ENCODE assay signal across 14 cellular contexts in the genomic region with DNA sequence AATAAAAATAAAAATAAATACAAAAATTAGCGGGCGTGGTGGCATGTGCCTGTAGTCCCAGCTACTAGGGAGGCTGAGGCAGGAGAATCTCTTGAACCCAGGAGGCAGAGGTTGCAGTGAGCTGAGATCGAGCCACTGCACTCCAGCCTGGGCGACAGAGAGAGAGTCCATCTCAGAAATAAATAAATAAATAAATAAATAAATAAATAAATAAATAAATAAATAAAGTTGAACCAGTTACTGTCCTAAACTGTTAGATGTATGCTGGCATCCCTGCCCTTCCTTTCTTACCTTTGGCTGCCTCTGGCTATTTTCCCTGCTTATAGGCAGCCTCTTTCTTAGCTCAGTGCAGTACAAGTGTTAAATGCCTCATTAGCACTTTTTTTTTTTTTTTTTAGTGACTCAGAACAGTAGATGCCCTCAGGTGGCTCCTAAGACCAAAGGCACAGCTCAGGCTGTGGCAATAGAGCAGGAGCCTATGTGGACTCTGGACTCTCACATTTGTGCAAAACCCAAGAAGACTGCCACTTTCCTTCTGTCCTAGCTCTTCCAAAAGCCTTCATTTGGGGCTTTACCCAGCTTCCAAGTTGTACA. TPM values are rescaled to one million over a fixed set of nuclear protein-coding genes. Genes with fewer than 3 reads are reported as not detected.
DNase-seq lines count a peak whose midpoint lies in the region; ATAC-seq, FAIRE-seq and TF ChIP-seq lines count a peak whose summit lies in the region.
"Not testable (repeated sequence)": the region's sequence is repeated elsewhere in the genome, so short reads cannot be mapped to it uniquely, and the experiment has no call there.
"Had no signal": no experiment of that assay in that cellular context is flagged by ENCODE, and none has a peak within 500 bp of the region (broad histone marks: within the 10 kb centered on the region; RNA-seq: fewer than 3 reads in every experiment).

No MANE protein-coding gene starts in this region.

- H3K27me3 ChIP-seq in GM23248 (replicated peaks; ENCODE audit: insufficient read depth); IMR-90 (ENCODE audit: control insufficient read depth, insufficient read depth, low read length); Panc1 (ENCODE audit: control insufficient read depth, insufficient read depth, low read length); trophoblast cell (ENCODE audit: insufficient read depth, low read length): not testable (repeated sequence)

- not testable (repeated sequence) for H3K9me3 ChIP-seq in A549; GM23248 (ENCODE audit: low read depth); IMR-90 (ENCODE audit: control insufficient read depth, insufficient read depth, low read length); Panc1 (ENCODE audit: control insufficient read depth, insufficient read depth, low read depth, low read length); trophoblast cell (ENCODE audit: insufficient read depth, low read depth, low read length)

- H4K8ac ChIP-seq in IMR-90 (ENCODE audit: low read depth in 2 of 2, low read length in 2 of 2): peak overlapping the region; percentile 74 to 76; a peak in 3 of 4 replicates
- not testable (repeated sequence) for H4K8ac ChIP-seq in trophoblast cell (ENCODE audit: low read depth, low read length)

- peaks cover 57% of the 10 kb centered on the region for H3F3A ChIP-seq in GM23248 (ENCODE audit: insufficient read depth)

- not testable (repeated sequence) for H3K36me3 ChIP-seq in GM23248 (ENCODE audit: low read depth); IMR-90 (ENCODE audit: control insufficient read depth, insufficient read depth, low read length); Panc1 (ENCODE audit: control insufficient read depth, insufficient read depth, low read length); trophoblast cell (ENCODE audit: control insufficient read depth in 1 of 2, insufficient read depth in 2 of 2, low read length in 2 of 2)

- not testable (repeated sequence) for TF ChIP-seq EP300 in A549 (IDR thresholded peaks at IDR 0.05)

- peak overlapping the region; percentile 87 for H2BK120ac ChIP-seq in IMR-90 (ENCODE audit: low read depth, low read length)
- H2BK120ac ChIP-seq in trophoblast cell (ENCODE audit: insufficient read depth, low read length, poor library complexity): not testable (repeated sequence)

- H4K91ac ChIP-seq in IMR-90 (ENCODE audit: insufficient read depth, low read depth, low read length): peak overlapping the region; percentile 74
- not testable (repeated sequence) for H4K91ac ChIP-seq in trophoblast cell (ENCODE audit: low read depth, low read length)

- H3K36me3 Mint-ChIP-seq in MCF 10A (ENCODE audit: insufficient read depth, unreplicated experiment): not testable (repeated sequence)

- not testable (repeated sequence) for H3K4me3 ChIP-seq in A549; GM23248; IMR-90 (ENCODE audit: insufficient read depth, low read depth, low read length); Panc1 (ENCODE audit: low read depth in 2 of 2, low read length in 2 of 2); epithelial cell of proximal tubule (ENCODE audit: low read depth, low read length); trophoblast cell (ENCODE audit: low read depth, low read length)

- not testable (repeated sequence) for TF ChIP-seq CTCF in A549 (IDR thresholded peaks at IDR 0.05); IMR-90 (conservative IDR thresholded peaks at IDR 0.05; ENCODE audit: low read depth, low read length); Panc1 (IDR thresholded peaks at IDR 0.05); MCF 10A (IDR thresholded peaks at IDR 0.05; ENCODE audit: unreplicated experiment); epithelial cell of proximal tubule (conservative IDR thresholded peaks at IDR 0.05; ENCODE audit: low read depth, low read length)

- H3K4ac ChIP-seq in IMR-90 (ENCODE audit: low read depth, low read length): peak overlapping the region; percentile 76
- H3K4ac ChIP-seq in trophoblast cell (ENCODE audit: low read depth, low read length): not testable (repeated sequence)

- in situ Hi-C loops in GM23248 (cut with MboI); IMR-90 (cut with MboI; ENCODE audit: low sequenced_read_pairs); Panc1 (cut with HindIII; ENCODE audit: low pct_unique_long_range_greater_than_20kb, low sequenced_read_pairs): not testable (repeated sequence)

- peak overlapping the region; percentile 50 for H2BK5ac ChIP-seq in IMR-90 (ENCODE audit: low read depth, low read length, poor library complexity, severe bottlenecking)
- not testable (repeated sequence) for H2BK5ac ChIP-seq in trophoblast cell (ENCODE audit: low read depth, low read length, poor library complexity)

- dilution Hi-C loops in IMR-90 (cut with HindIII; ENCODE audit: low sequenced_read_pairs, unreplicated experiment): not testable (repeated sequence)

- not testable (repeated sequence) for H2AFZ ChIP-seq in GM23248; IMR-90 (replicated peaks; ENCODE audit: low read length, poor library complexity); trophoblast cell (ENCODE audit: insufficient read depth, low read length, poor library complexity)

- not testable (repeated sequence) for H4K20me1 ChIP-seq in GM23248 (ENCODE audit: insufficient read depth); IMR-90 (ENCODE audit: insufficient read depth, low read length)

- H3K79me1 ChIP-seq in IMR-90 (ENCODE audit: low read depth in 1 of 2, low read length in 2 of 2); trophoblast cell (ENCODE audit: low read length): not testable (repeated sequence)

- H3K27ac ChIP-seq in A549 (peak overlapping the region; percentile 67 to 80; a peak in 4 of 6 replicates), IMR-90 (ENCODE audit: insufficient read depth, low read length) (0 out of 2 replicates have a peak overlapping the region, but pooled peaks have one; percentile 11), Panc1 (ENCODE audit: low read length) (peak overlapping the region; percentile 78; the same call in 1 of the 2 replicates)
- not testable (repeated sequence) for H3K27ac ChIP-seq in GM23248; trophoblast cell (ENCODE audit: low read depth, low read length)

- H3K9ac ChIP-seq in GM23248; IMR-90 (ENCODE audit: low read depth, low read length); trophoblast cell (ENCODE audit: low read length): not testable (repeated sequence)

- peak overlapping the region; percentile 4; the same call in 1 of the 2 replicates for H3K14ac ChIP-seq in IMR-90 (replicated peaks; ENCODE audit: low read depth, low read length)
- H3K14ac ChIP-seq in trophoblast cell (ENCODE audit: low read length): not testable (repeated sequence)

- not testable (repeated sequence) for H3K9me2 ChIP-seq in GM23248 (ENCODE audit: insufficient read depth)

- H3K9me1 ChIP-seq in IMR-90 (ENCODE audit: insufficient read depth, low read length): peaks cover 12% of the 10 kb centered on the region

- peaks cover 67% of the 10 kb centered on the region for H3K4me1 ChIP-seq in A549
- peaks cover 69% of the 10 kb centered on the region for H3K4me1 ChIP-seq in GM23248 (ENCODE audit: insufficient read depth)
- peaks cover 24% of the 10 kb centered on the region for H3K4me1 ChIP-seq in IMR-90 (ENCODE audit: control insufficient read depth, insufficient read depth, low read length)
- peaks cover 23% of the 10 kb centered on the region for H3K4me1 ChIP-seq in Panc1 (ENCODE audit: control insufficient read depth, insufficient read depth, low read length)
- H3K4me1 ChIP-seq in trophoblast cell (ENCODE audit: control insufficient read depth in 1 of 2, insufficient read depth in 2 of 2, low read length in 2 of 2): not testable (repeated sequence)

- not testable (repeated sequence) for H3K9me3 Mint-ChIP-seq in MCF 10A (ENCODE audit: unreplicated experiment)

- TF ChIP-seq RAD21 in A549 (conservative IDR thresholded peaks at IDR 0.05 in 1 of 2, IDR thresholded peaks at IDR 0.05 in 1 of 2); IMR-90 (IDR thresholded peaks at IDR 0.05; ENCODE audit: low read length): not testable (repeated sequence)

- peak overlapping the region; percentile 16 for H3K27ac Mint-ChIP-seq in MCF 10A (ENCODE audit: low read depth, unreplicated experiment)

- not testable (repeated sequence) for BruUV-seq in IMR-90 (replicated peaks; lab: Mats Ljungman, UMichigan); Panc1 (replicated peaks; lab: Mats Ljungman, UMichigan); MCF 10A (replicated peaks; lab: Mats Ljungman, UMichigan)

- peak overlapping the region; percentile 88 for H3K18ac ChIP-seq in IMR-90 (ENCODE audit: low read depth, low read length)
- not testable (repeated sequence) for H3K18ac ChIP-seq in trophoblast cell (ENCODE audit: low read length)

- CTCF ChIA-PET in A549 (lab: Yijun Ruan, JAX): interaction anchor here (1.1 to 2.5 kb wide), 4 partner anchors 24 to 360 kb away, joined by 3 to 10 read pairs (median 4); no protein-coding TSS in a partner anchor
- CTCF ChIA-PET in IMR-90 (lab: Yijun Ruan, JAX): interaction anchor here (1.0 kb wide), 1 partner anchor 18 kb away, joined by 3 read pairs; no protein-coding TSS in a partner anchor
- CTCF ChIA-PET in Panc1 (lab: Charles Lee): interaction anchor here (0.6 kb wide), 2 partner anchors 23 to 101 kb away, joined by 3 read pairs; no protein-coding TSS in a partner anchor
- CTCF ChIA-PET in MCF 10A (lab: Yijun Ruan, JAX): interaction anchor here (0.6 to 1.1 kb wide), 10 partner anchors 16 to 440 kb away, joined by 3 to 5 read pairs (median 3); no protein-coding TSS in a partner anchor

- H3K4me3 Mint-ChIP-seq in MCF 10A (ENCODE audit: unreplicated experiment): not testable (repeated sequence)

- FAIRE-seq in A549 (lab: Jason Lieb, UNC): not testable (repeated sequence)

- H2BK15ac ChIP-seq in IMR-90 (ENCODE audit: low read depth, low read length): peak overlapping the region; percentile 50; the same call in 1 of the 3 replicates

- not testable (repeated sequence) for H3K27me3 Mint-ChIP-seq in MCF 10A (ENCODE audit: insufficient read depth, unreplicated experiment)

- WGBS in A549 (ENCODE audit: missing lambda C conversion rate): 87% methylated on average over 4 of the region's 4 CpGs
- 93 to 100% methylated on average over 4 of the region's 4 CpGs for WGBS in GM23248 (ENCODE audit: low coverage in 1 of 2, low lambda C conversion rate in 2 of 2, missing lambda C conversion rate in 2 of 2), 2 experiments
- WGBS in IMR-90 (ENCODE audit: extremely low coverage in 2 of 2, insufficient read length in 1 of 2), 2 experiments: no CpG with 5 or more reads among the region's 4 CpGs
- no CpG with 5 or more reads among the region's 4 CpGs for WGBS in trophoblast cell (ENCODE audit: extremely low coverage, insufficient coverage, insufficient read length)

- DNase-seq in A549 (ENCODE audit: low read depth in 1 of 2, low spot score in 1 of 2): peak in 1 of 2 experiments; percentile 20
- DNase-seq in GM23248: peak; percentile 8
- DNase-seq in IMR-90; Panc1 (ENCODE audit: low read depth, low spot score): not testable (repeated sequence)
- peak; percentile 50 for DNase-seq in MCF 10A (ENCODE audit: unreplicated experiment)
- DNase-seq in epithelial cell of proximal tubule (ENCODE audit: low read depth): peak; percentile 49
- DNase-seq in kidney tubule cell (ENCODE audit: low spot score): peak; percentile 37
- DNase-seq in trophoblast cell: peak; percentile 27 to 55

- not testable (repeated sequence) for H4K12ac ChIP-seq in trophoblast cell (ENCODE audit: low read depth, low read length)

- not testable (repeated sequence) for H3K56ac ChIP-seq in IMR-90 (ENCODE audit: extremely low read depth, insufficient read depth, low read length)

- not testable (repeated sequence) for ATAC-seq in A549; IMR-90 (ENCODE audit: low read depth); Panc1

- not testable (repeated sequence) for H2BK12ac ChIP-seq in trophoblast cell (ENCODE audit: low read length)

- peaks cover 55% of the 10 kb centered on the region for H3K4me1 Mint-ChIP-seq in MCF 10A (ENCODE audit: insufficient read depth, unreplicated experiment)

- peak overlapping the region; percentile 48; the same call in 1 of the 2 replicates for H2BK20ac ChIP-seq in IMR-90 (ENCODE audit: low read depth, low read length)

- peak overlapping the region; percentile 36 for H3K4me2 ChIP-seq in A549
- H3K4me2 ChIP-seq in GM23248 (ENCODE audit: unreplicated experiment); IMR-90 (ENCODE audit: low read depth, low read length); trophoblast cell (ENCODE audit: low read length): not testable (repeated sequence)

- H4K5ac ChIP-seq in IMR-90 (ENCODE audit: low read depth, low read length): peak overlapping the region; percentile 70

- H2AK5ac ChIP-seq in IMR-90 (ENCODE audit: low read depth, low read length): peak overlapping the region; percentile 76; the same call in 1 of the 2 replicates
- not testable (repeated sequence) for H2AK5ac ChIP-seq in trophoblast cell (ENCODE audit: low read length)

- intact Hi-C loops in IMR-90 (cut with micrococcal nuclease): loop anchor here (10.0 kb wide), 1 partner anchor 177 kb away; a partner anchor contains a TSS
- intact Hi-C loops in Panc1 (cut with micrococcal nuclease; ENCODE audit: unreplicated experiment); MCF 10A (cut with micrococcal nuclease): not testable (repeated sequence)

- 0 out of 2 replicates have a peak overlapping the region, but pooled peaks have one; percentile 29 for H3K23ac ChIP-seq in IMR-90 (ENCODE audit: low read depth, low read length)
- not testable (repeated sequence) for H3K23ac ChIP-seq in trophoblast cell (ENCODE audit: low read length)

- not testable (repeated sequence) for TF ChIP-seq POLR2A in A549 (IDR thresholded peaks at IDR 0.05; ENCODE audit: low read length); IMR-90 (IDR thresholded peaks at IDR 0.05; ENCODE audit: low read depth, low read length)

- not testable (repeated sequence) for H2AK9ac ChIP-seq in IMR-90 (replicated peaks; ENCODE audit: low read depth, low read length, poor library complexity)

- POLR2A ChIA-PET in A549 (lab: Yijun Ruan, JAX): not testable (repeated sequence)
- POLR2A ChIA-PET in IMR-90 (lab: Charles Lee; ENCODE audit: unreplicated experiment) (interaction anchor here (0.5 to 0.6 kb wide), 2 partner anchors 161 to 418 kb away, joined by 3 to 11 read pairs; no protein-coding TSS in a partner anchor), Panc1 (lab: Charles Lee) (interaction anchor here (0.6 to 0.7 kb wide), 3 partner anchors 22 to 179 kb away, joined by 3 to 4 read pairs (median 3); a partner anchor contains a TSS), MCF 10A (lab: Yijun Ruan, JAX) (interaction anchor here (0.5 to 3.1 kb wide), 15 partner anchors 11 to 619 kb away, joined by 3 to 16 read pairs (median 5); a partner anchor contains a TSS)

- not testable (repeated sequence) for H3K79me2 ChIP-seq in GM23248 (ENCODE audit: insufficient read depth); trophoblast cell (ENCODE audit: control insufficient read depth, insufficient read depth, low read length, poor library complexity)

RNA-seq across cellular contexts. Expression of a gene that starts 30.6 kb away (rescaled TPM):
- polyA plus RNA-seq in A549 (2011; rRNA removed) (0.40 and 1.1 TPM in 2 replicates), A549 (2017; fragmentation: RNase III; extraction: RNeasy Plus Mini Kit Qiagen cat#74134 plus additional on column Dnase treatment) (0.54 to 0.92 TPM (median 0.77 TPM) in 3 replicates), GM23248 (2016; fragmentation: Nextera tagmentation; extraction: Ambion mirVana) (1.1 and 1.2 TPM in 2 replicates), IMR-90 (2012; rRNA removed) (0.19 and 0.31 TPM in 2 replicates)
- polyA plus RNA-seq in A549 (2012; cell fraction: cytosol; rRNA removed): 0.04 and 0.05 TPM in 2 replicates
- not detected in 2 replicates for polyA plus RNA-seq in A549 (2012; cell fraction: nucleus; rRNA removed)
- not detected in 2 replicates for polyA minus RNA-seq in A549 (2011; rRNA and poly(A)+ RNA removed)
- 0.22 and 0.25 TPM in 2 replicates for total RNA-seq in GM23248 (2014; rRNA removed; shearing (Covaris generic))
- total RNA-seq in IMR-90 (2012; rRNA removed) (under 0.01 and 0.18 TPM in 2 replicates), Panc1 (2021; ENCODE audit: unreplicated experiment) (4.0 TPM), MCF 10A (2022) (not detected in 2 replicates), epithelial cell of proximal tubule (0.14 and 0.86 TPM in 2 replicates)
- not detected in 2 replicates for polyA plus RNA-seq in IMR-90 (2012; cell fraction: cytosol; rRNA removed)
- not detected in 2 replicates for polyA plus RNA-seq in IMR-90 (2012; cell fraction: nucleus; rRNA removed; ENCODE audit: low replicate concordance)
- 2.7 TPM for polyA plus RNA-seq in Panc1 (2012; ENCODE audit: insufficient read length)
- 0.04 TPM in 1 of 2 replicates, not detected in the other for polyA plus RNA-seq in trophoblast cell (2013)
- total RNA-seq: A673; Calu3; CD4-positive, alpha-beta memory T cell; GM23338; HepG2 had no signal
- polyA plus RNA-seq: CD14-positive monocyte; CD4-positive, alpha-beta memory T cell; GM23338; HepG2 had no signal
